ENCODE assay signal across 10 cellular contexts in the genomic region with DNA sequence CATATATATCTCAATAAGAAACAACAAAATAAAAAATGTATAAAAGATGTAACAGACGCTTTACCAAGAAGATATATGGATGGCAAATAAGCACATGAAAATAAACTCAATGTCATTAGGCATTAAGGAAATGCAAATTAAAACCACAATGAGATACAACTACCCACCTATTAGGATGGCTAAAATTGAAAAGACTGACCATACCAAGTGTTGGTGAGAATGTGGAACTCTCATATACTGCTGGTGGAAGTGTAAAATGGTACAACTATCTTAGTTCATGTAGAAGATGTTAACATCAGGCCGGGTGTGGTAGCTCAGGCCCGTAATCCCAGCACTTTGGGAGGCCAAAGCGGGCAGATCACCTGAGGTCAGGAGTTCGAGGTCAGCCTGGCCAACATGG. TPM values are rescaled to one million over a fixed set of nuclear protein-coding genes. Genes with fewer than 3 reads are reported as not detected.
"Had no signal": no experiment of that assay in that cellular context is flagged by ENCODE, and none has a peak within 500 bp of the region (broad histone marks: within the 10 kb centered on the region; RNA-seq: fewer than 3 reads in every experiment).

No MANE protein-coding gene starts in this region.

- ATAC-seq: HCT116 had no signal

- DNase-seq: GM23248, GOT3, H7, IMR-90, KBM-7 had no signal

- H3K27ac ChIP-seq: GM23248, HL-60 had no signal

- H2AFZ ChIP-seq: GM23248 had no signal

- H3K9ac ChIP-seq: GM23248 had no signal

- H3K4me3 ChIP-seq: GM23248, HAP-1 had no signal

- H3K4me1 ChIP-seq: HAP-1 had no signal

- H3K9me3 ChIP-seq: HAP-1 had no signal

RNA-seq across cellular contexts. Expression of a gene that starts 42.3 kb away (rescaled TPM):
- total RNA-seq: GM23248, H4, HT1080, IMR-90 had no signal
- polyA plus RNA-seq: GM23248, IMR-90 had no signal
